Comparison of ENCODE assay signal across 17 cellular contexts in the genomic region with DNA sequence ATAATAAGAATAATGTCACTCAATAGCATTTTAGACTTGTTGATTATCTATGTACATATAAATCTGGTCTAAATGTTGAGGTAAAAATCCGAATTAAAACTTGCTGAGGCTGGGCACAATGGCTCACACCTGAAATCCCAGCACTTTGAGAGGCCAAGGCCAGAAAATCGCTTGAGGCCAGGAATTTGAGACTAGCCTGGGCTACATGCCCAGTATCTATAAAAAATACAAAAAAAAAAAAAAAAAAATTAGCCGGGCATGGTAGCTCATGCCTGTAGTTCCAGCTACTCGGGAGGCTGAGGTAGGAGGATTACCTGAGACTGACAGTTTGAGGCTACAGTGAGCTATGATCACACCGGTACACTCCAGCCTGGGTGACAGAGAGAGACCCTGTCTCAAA. TPM values are rescaled to one million over a fixed set of nuclear protein-coding genes. Genes with fewer than 3 reads are reported as not detected.
DNase-seq lines count a peak whose midpoint lies in the region; ATAC-seq, FAIRE-seq and TF ChIP-seq lines count a peak whose summit lies in the region.
"Had no signal": no experiment of that assay in that cellular context is flagged by ENCODE, and none has a peak within 500 bp of the region (broad histone marks: within the 10 kb centered on the region; RNA-seq: fewer than 3 reads in every experiment).

No MANE protein-coding gene starts in this region.

- peak; percentile 45 for ATAC-seq in PC-3
- ATAC-seq in effector memory CD8-positive, alpha-beta T cell (replicated peaks), result no peak
- ATAC-seq: T-cell had no signal

- H3K79me2 ChIP-seq in PC-3 (ENCODE audit: low read length), result no peaks in the 10 kb centered on the region

- H3K36me3 ChIP-seq in PC-3 (ENCODE audit: low read depth, low read length) (no peaks in the 10 kb centered on the region), bronchial epithelial cell (ENCODE audit: control insufficient read depth, insufficient read depth, low read length) (no peaks in the 10 kb centered on the region)

- H3K4me3 ChIP-seq in PC-3 (ENCODE audit: low read length) (no peak overlapping the region), bronchial epithelial cell (ENCODE audit: low read depth, low read length) (no peak overlapping the region)

- peaks cover 20% of the 10 kb centered on the region; the same call in 1 of the 2 replicates for H3K4me1 ChIP-seq in PC-3 (ENCODE audit: insufficient read depth, low read length)

- intact Hi-C loops in PC-3 (cut with micrococcal nuclease), result no loop called here

- H3K27ac ChIP-seq in PC-3 (ENCODE audit: low read length), result no peak overlapping the region
- H3K27ac ChIP-seq: C4-2B had no signal

- no peak overlapping the region for H3K4me3 Mint-ChIP-seq in effector memory CD8-positive, alpha-beta T cell
- H3K4me3 Mint-ChIP-seq: CD8-positive, alpha-beta memory T cell; T-cell had no signal

- TF ChIP-seq CTCF in PC-3 (conservative IDR thresholded peaks at IDR 0.05; ENCODE audit: low read depth, low read length) (no peak), bronchial epithelial cell (IDR thresholded peaks at IDR 0.05; ENCODE audit: insufficient read depth, low read length, severe bottlenecking) (no peak)

- no peaks in the 10 kb centered on the region for H3K4me1 Mint-ChIP-seq in effector memory CD8-positive, alpha-beta T cell (ENCODE audit: low read depth in 2 of 2)
- H3K4me1 Mint-ChIP-seq: CD8-positive, alpha-beta memory T cell had no signal

- H3K27me3 ChIP-seq in PC-3 (ENCODE audit: low read length), result no peaks in the 10 kb centered on the region
- no peaks in the 10 kb centered on the region for H3K27me3 ChIP-seq in bronchial epithelial cell (ENCODE audit: control insufficient read depth, insufficient read depth, low read length)

- H3K9me3 Mint-ChIP-seq in effector memory CD8-positive, alpha-beta T cell, result no peaks in the 10 kb centered on the region
- H3K9me3 Mint-ChIP-seq: CD8-positive, alpha-beta memory T cell; T-cell had no signal

- no peaks in the 10 kb centered on the region; the same call in 1 of the 2 replicates for H3K9me2 ChIP-seq in PC-3 (replicated peaks; ENCODE audit: low read length)

- no peaks in the 10 kb centered on the region for H4K20me1 ChIP-seq in PC-3 (ENCODE audit: low read length)

- FAIRE-seq in bronchial epithelial cell (lab: Jason Lieb, UNC), result no peak
- FAIRE-seq: A204.1 had no signal

- CTCF ChIA-PET in PC-3 (lab: Charles Lee), result no interaction called here

- H3K36me3 Mint-ChIP-seq in effector memory CD8-positive, alpha-beta T cell (ENCODE audit: insufficient read depth), result no peaks in the 10 kb centered on the region
- H3K36me3 Mint-ChIP-seq: CD8-positive, alpha-beta memory T cell; T-cell had no signal

- no peak overlapping the region for H2AFZ ChIP-seq in PC-3 (ENCODE audit: low read length)

- H3K27me3 Mint-ChIP-seq in effector memory CD8-positive, alpha-beta T cell, result peaks cover 10 to 12% of the 10 kb centered on the region in 2 donors

- H3K4me2 ChIP-seq in PC-3 (ENCODE audit: low read length), result no peak overlapping the region

- H3K27ac Mint-ChIP-seq in effector memory CD8-positive, alpha-beta T cell, result no peak overlapping the region
- H3K27ac Mint-ChIP-seq: CD8-positive, alpha-beta memory T cell; T-cell had no signal

- no peaks in the 10 kb centered on the region for H3F3A ChIP-seq in PC-3 (ENCODE audit: low read length, unreplicated experiment)

- no peaks in the 10 kb centered on the region for H3K9me3 ChIP-seq in PC-3 (ENCODE audit: low read length)

- DNase-seq in Daoy (ENCODE audit: low read depth) (peak; percentile 68), H4 (ENCODE audit: low spot score) (peak; percentile 55), PC-3 (peak; percentile 73), bronchial epithelial cell (ENCODE audit: low read depth) (peak; percentile 49), NCI-H1048 (lab: John Stamatoyannopoulos, UW) (no peak), pons (ENCODE audit: low spot score) (no peak)
- DNase-seq in effector memory CD8-positive, alpha-beta T cell, result no peak
- DNase-seq: CD8-positive, alpha-beta memory T cell; H7; KG1; NCI-H1417; NCI-H1694 treated with DMSO at 0.1 percent for 48 hours; NCI-H446 treated with DMSO at 0.1 percent for 48 hours; NCI-H526 treated with DMSO at 0.1 percent for 48 hours; T-cell had no signal

- no peak overlapping the region for H3K9ac ChIP-seq in PC-3 (ENCODE audit: low read length)

- POLR2A ChIA-PET in PC-3 (lab: Charles Lee; ENCODE audit: unreplicated experiment), result interaction anchor here (0.8 kb wide), 1 partner anchor 166 kb away, joined by 3 read pairs; no protein-coding TSS in a partner anchor

- BruUV-seq in PC-3 (replicated peaks; lab: Mats Ljungman, UMichigan), result no TSS peak

RNA-seq across cellular contexts. Expression of gene SUPT3H, which starts 34.2 kb away (rescaled TPM):
- 35.8 and 49.7 TPM in 2 replicates for total RNA-seq in Daoy (2014; rRNA removed; shearing (Covaris generic))
- 5.9 and 7.5 TPM in 2 replicates for total RNA-seq in H4 (2014; rRNA removed; shearing (Covaris generic))
- total RNA-seq in PC-3 (2014; rRNA removed) (3.6 and 4.0 TPM in 2 replicates), bronchial epithelial cell (9.9 and 12.9 TPM in 2 replicates)

Comparison
In these comparisons a context has a peak if more than half of its experiments do, and no peak if none do; other contexts are left out.
1. DNase-seq: peak in Daoy (single experiment), H4 (single experiment), PC-3 (single experiment) and bronchial epithelial cell (single experiment); none in effector memory CD8-positive, alpha-beta T cell (0 of 3), NCI-H1048 (single experiment) and pons (single experiment).